Comparison of ENCODE assay signal across 14 cellular contexts in genomic region chr17:37082985-37083384, GRCh38.
"Had no signal": no experiment of that assay in that cellular context is flagged by ENCODE, and none has a peak within 500 bp of the region (broad histone marks: within the 10 kb centered on the region; RNA-seq: fewer than 3 reads in every experiment).

No MANE protein-coding gene starts in this region.

- H3K9me3 Mint-ChIP-seq: activated CD4-positive, alpha-beta T cell treated with anti-CD3 and anti-CD28 coated beads, Interleukin-2, amount 10 ng/mL, durations not matched to agents 7 days and 5 days had no signal

- H3K4me1 Mint-ChIP-seq: activated B cell treated with CpG ODN at 0.5 μM for 24 hours, naive B cell had no signal

- H3K4me3 ChIP-seq: ascending aorta, right atrium auricular region, skin epidermis, suprapubic skin had no signal

- H3K4me3 Mint-ChIP-seq: activated B cell treated with CpG ODN at 0.5 μM for 24 hours; activated CD4-positive, alpha-beta T cell treated with anti-CD3 and anti-CD28 coated beads, Interleukin-2, amount 10 ng/mL, durations not matched to agents 7 days and 5 days; activated T-helper 1 cell treated with anti-CD3 and anti-CD28 coated beads, Interleukin-12 subunit alpha, Interleukin-12 subunit beta, Interleukin-2, Interleukin-4 antibody, amounts not matched to agents 30 ng/mL and 10 ng/mL and 1 ng/mL, durations not matched to agents 14 hours and 24 hours and 36 hours; naive B cell had no signal

- DNase-seq: activated B cell treated with CpG ODN at 0.5 μM for 24 hours; activated CD4-positive, alpha-beta T cell treated with anti-CD3 and anti-CD28 coated beads, Interleukin-2, amount 10 ng/mL, durations not matched to agents 7 days and 5 days; mammary epithelial cell; naive B cell; occipital lobe; stimulated activated CD4-positive, alpha-beta T cell treated with anti-CD3 and anti-CD28 coated beads, Interleukin-15, amount 100 ng/mL, for 24 hours; stimulated activated CD4-positive, alpha-beta T cell treated with anti-CD3 and anti-CD28 coated beads, Interleukin-4, amount 100 ng/mL, for 1 hour; stimulated activated naive CD4-positive, alpha-beta T cell treated with Interleukin-2 at 50 U/mL for 16 hours; T-helper 2 cell had no signal

- H3K9me3 ChIP-seq: suprapubic skin had no signal

- H3K4me1 ChIP-seq: ascending aorta, right atrium auricular region, suprapubic skin had no signal

- H3K27ac Mint-ChIP-seq: activated B cell treated with CpG ODN at 0.5 μM for 24 hours; activated CD4-positive, alpha-beta T cell treated with anti-CD3 and anti-CD28 coated beads, Interleukin-2, amount 10 ng/mL, durations not matched to agents 7 days and 5 days; activated T-helper 1 cell treated with anti-CD3 and anti-CD28 coated beads, Interleukin-12 subunit alpha, Interleukin-12 subunit beta, Interleukin-2, Interleukin-4 antibody, amounts not matched to agents 30 ng/mL and 10 ng/mL and 1 ng/mL, durations not matched to agents 14 hours and 24 hours and 36 hours had no signal

- H3K27ac ChIP-seq: ascending aorta, right atrium auricular region, skin epidermis, suprapubic skin had no signal

- H3K27me3 ChIP-seq: ascending aorta, right atrium auricular region, suprapubic skin had no signal

- H3K27me3 Mint-ChIP-seq: activated B cell treated with CpG ODN at 0.5 μM for 24 hours; activated CD4-positive, alpha-beta T cell treated with anti-CD3 and anti-CD28 coated beads, Interleukin-2, amount 10 ng/mL, durations not matched to agents 7 days and 5 days; naive B cell had no signal
